In genomic region chr18:76972241-76972640, GRCh38 we compare ENCODE assay signal across 16 cellular contexts.
"Had no signal": no experiment of that assay in that cellular context is flagged by ENCODE, and none has a peak within 500 bp of the region (broad histone marks: within the 10 kb centered on the region; RNA-seq: fewer than 3 reads in every experiment).

No MANE protein-coding gene starts in this region.

- H3K9ac ChIP-seq: SK-N-SH had no signal

- H3K4me1 ChIP-seq: upper lobe of right lung had no signal

- H3K4me2 ChIP-seq: hepatocyte, SK-N-SH had no signal

- ATAC-seq: activated CD4-positive, CD25-positive, alpha-beta regulatory T cell treated with anti-CD3 and anti-CD28 coated beads, Interleukin-2, amount 50 U/mL, for 24 hours; natural killer cell; stimulated activated naive CD8-positive, alpha-beta T cell treated with anti-CD3 and anti-CD28 coated beads, Interleukin-15, amount 100 ng/mL, for 72 hours; T-cell; upper lobe of right lung had no signal

- H3K27me3 Mint-ChIP-seq: stimulated activated naive CD8-positive, alpha-beta T cell treated with anti-CD3 and anti-CD28 coated beads, Interleukin-15, amount 100 ng/mL, for 72 hours; T-cell had no signal

- H3K4me3 ChIP-seq: hepatocyte, right atrium auricular region, skin epidermis, upper lobe of right lung had no signal

- H3K9me3 Mint-ChIP-seq: endodermal cell; natural killer cell; stimulated activated naive CD8-positive, alpha-beta T cell treated with anti-CD3 and anti-CD28 coated beads, Interleukin-15, amount 100 ng/mL, for 72 hours; T-cell had no signal

- H3K27me3 ChIP-seq: hepatocyte, right atrium auricular region, upper lobe of right lung had no signal

- H3K27ac Mint-ChIP-seq: endodermal cell, natural killer cell, T-cell had no signal

- H3K4me3 Mint-ChIP-seq: endodermal cell; natural killer cell; stimulated activated naive CD8-positive, alpha-beta T cell treated with anti-CD3 and anti-CD28 coated beads, Interleukin-15, amount 100 ng/mL, for 72 hours; T-cell had no signal

- DNase-seq: activated gamma-delta T cell; anterior cingulate cortex; endodermal cell; islet precursor cell; natural killer cell; nucleus accumbens; SK-N-SH; stimulated activated CD4-positive, alpha-beta T cell treated with anti-CD3 and anti-CD28 coated beads, Interleukin-4, amount 100 ng/mL, for 24 hours; stimulated activated naive CD8-positive, alpha-beta T cell treated with anti-CD3 and anti-CD28 coated beads, Interleukin-15, amount 100 ng/mL, for 72 hours; T-cell; T-helper 9 cell; upper lobe of right lung had no signal

- H3K4me1 Mint-ChIP-seq: natural killer cell had no signal

- H2AFZ ChIP-seq: hepatocyte had no signal

- H3K27ac ChIP-seq: hepatocyte, right atrium auricular region, upper lobe of right lung had no signal

- H3K79me2 ChIP-seq: hepatocyte had no signal

- H3K9me3 ChIP-seq: right atrium auricular region, SK-N-SH, upper lobe of right lung had no signal
